In the genomic region with DNA sequence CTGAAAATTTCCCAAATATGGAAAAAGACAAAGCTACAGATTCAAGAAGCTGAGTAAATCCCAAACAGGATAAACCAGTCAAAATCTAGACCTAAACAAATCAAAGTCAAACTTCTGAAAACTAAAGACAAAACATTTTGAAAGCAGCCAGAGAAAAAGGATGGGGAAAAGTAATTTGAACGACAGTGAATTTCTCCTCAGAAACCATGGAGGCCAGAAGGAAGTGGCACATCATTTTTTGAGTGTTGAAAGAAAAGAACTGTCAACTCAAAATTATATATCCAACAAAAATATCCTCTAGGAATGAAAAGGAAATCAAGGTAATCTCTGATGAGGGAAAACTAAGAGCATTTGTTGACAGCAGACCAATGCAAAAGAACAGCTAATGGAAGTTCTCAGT, we compare ENCODE assay signal across 27 cellular contexts.
"Had no signal": no experiment of that assay in that cellular context is flagged by ENCODE, and none has a peak within 500 bp of the region (broad histone marks: within the 10 kb centered on the region; RNA-seq: fewer than 3 reads in every experiment).

No MANE protein-coding gene starts in this region.

- DNase-seq: colonic mucosa; cortex of kidney; effector CD8-positive, alpha-beta T cell; effector memory CD8-positive, alpha-beta T cell; endodermal cell; erythroblast; esophagus squamous epithelium; foreskin fibroblast; foreskin melanocyte; gastrocnemius medialis; heart left ventricle; hypothalamus; immature natural killer cell; islet precursor cell; kidney; kidney glomerular epithelial cell; left lung; left ventricle myocardium superior; lower lobe of right lung; mesenchymal stem cell; mucosa of descending colon had no signal

- H3K4me3 ChIP-seq: colonic mucosa, esophagus squamous epithelium, gastrocnemius medialis, heart left ventricle, hepatocyte, left lung, lower lobe of right lung, mucosa of descending colon had no signal

- H3K27me3 ChIP-seq: colonic mucosa, esophagus squamous epithelium, gastrocnemius medialis, heart left ventricle, hepatocyte, left lung had no signal

- H3K27ac ChIP-seq: colonic mucosa, epithelial cell of prostate, esophagus squamous epithelium, gastrocnemius medialis, hepatocyte, left lung, lower lobe of right lung had no signal

- H3K27me3 Mint-ChIP-seq: effector memory CD8-positive, alpha-beta T cell had no signal

- H2AFZ ChIP-seq: hepatocyte had no signal

- H3K36me3 Mint-ChIP-seq: immature natural killer cell had no signal

- H3K4me1 Mint-ChIP-seq: immature natural killer cell had no signal

- H3K27ac Mint-ChIP-seq: dendritic cell treated with granulocyte-macrophage colony-stimulating factor and Interleukin-4, amounts not matched to agents 40 ng/mL and 50 ng/mL, for 4 days; endodermal cell; immature natural killer cell; mesothelial cell of epicardium had no signal

- H3K9me3 ChIP-seq: colonic mucosa, esophagus squamous epithelium, gastrocnemius medialis, left lung, lower lobe of right lung, mucosa of descending colon had no signal

- H3K9me3 Mint-ChIP-seq: effector memory CD8-positive, alpha-beta T cell had no signal

- ATAC-seq: effector memory CD8-positive, alpha-beta T cell; esophagus mucosa; gastrocnemius medialis; heart left ventricle; left lung; left ventricle myocardium superior; lower lobe of right lung; mucosa of descending colon had no signal

- H3K4me1 ChIP-seq: left lung, lower lobe of right lung had no signal

- H3K4me3 Mint-ChIP-seq: dendritic cell treated with granulocyte-macrophage colony-stimulating factor and Interleukin-4, amounts not matched to agents 40 ng/mL and 50 ng/mL, for 4 days; effector memory CD8-positive, alpha-beta T cell; endodermal cell; immature natural killer cell; mesothelial cell of epicardium had no signal

- H3K36me3 ChIP-seq: colonic mucosa, esophagus squamous epithelium, gastrocnemius medialis, heart left ventricle, left lung, lower lobe of right lung had no signal

- H3K4me2 ChIP-seq: hepatocyte had no signal

- FAIRE-seq: endometrium, kidney had no signal
